ENCODE assay signal across 17 cellular contexts in the genomic region with DNA sequence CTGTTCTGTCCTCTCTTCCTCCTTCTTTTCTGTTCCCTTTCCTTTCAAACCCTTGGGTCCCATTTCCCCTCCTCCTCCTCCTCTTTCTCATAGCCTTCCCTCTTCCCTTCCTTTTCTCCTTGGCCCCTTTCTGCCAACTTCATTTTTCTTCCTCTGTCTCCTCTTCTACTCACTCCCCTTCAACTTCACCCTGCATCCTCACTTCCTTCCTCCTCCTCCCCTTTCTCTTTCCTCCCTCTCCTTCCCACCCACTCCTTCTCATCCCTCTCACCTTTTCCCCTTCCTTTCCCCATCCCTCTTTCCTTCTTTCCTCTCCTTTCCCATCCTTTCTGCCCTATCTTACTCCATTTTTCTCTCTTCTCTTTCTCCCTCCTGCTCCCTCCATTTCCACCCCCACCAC.
DNase-seq lines count a peak whose midpoint lies in the region; ATAC-seq and TF ChIP-seq lines count a peak whose summit lies in the region.
"Had no signal": no experiment of that assay in that cellular context is flagged by ENCODE, and none has a peak within 500 bp of the region (broad histone marks: within the 10 kb centered on the region; RNA-seq: fewer than 3 reads in every experiment).

No MANE protein-coding gene starts in this region.

- no peak for ATAC-seq in naive thymus-derived CD4-positive, alpha-beta T cell
- ATAC-seq in psoas muscle = no peak

- intact Hi-C loops in Calu3 (cut with micrococcal nuclease; ENCODE audit: unreplicated experiment) = no loop called here
- intact Hi-C loops in naive thymus-derived CD4-positive, alpha-beta T cell (cut with micrococcal nuclease) = loop anchor here (1.0 to 10.0 kb wide), 5 partner anchors 33 to 283 kb away; no protein-coding TSS in a partner anchor
- intact Hi-C loops in psoas muscle (cut with DNase I) = loop anchor here in 1 of 2 donors (5.0 kb wide), 1 partner anchor 80 kb away; no protein-coding TSS in a partner anchor

- H3K4me1 Mint-ChIP-seq in T-helper 1 cell treated with Interleukin-12 subunit alpha and Interleukin-12 subunit beta and Interleukin-4 antibody, amounts not matched to agents 30 μg/mL and 1 μg/mL, for 36 hours (ENCODE audit: low read depth) = peaks cover 19% of the 10 kb centered on the region
- H3K4me1 Mint-ChIP-seq in Calu3 (ENCODE audit: low read depth, unreplicated experiment) = peaks cover 21% of the 10 kb centered on the region
- peaks cover 13% of the 10 kb centered on the region for H3K4me1 Mint-ChIP-seq in activated naive CD8-positive, alpha-beta T cell treated with anti-CD3 and anti-CD28 coated beads for 36 hours
- peaks cover 0 to 19% (median 10%) of the 10 kb centered on the region in 7 donors for H3K4me1 Mint-ChIP-seq in naive thymus-derived CD4-positive, alpha-beta T cell

- no peak overlapping the region for H3K27ac ChIP-seq in naive thymus-derived CD4-positive, alpha-beta T cell (ENCODE audit: low read depth, low read length)
- no peak overlapping the region for H3K27ac ChIP-seq in psoas muscle
- H3K27ac ChIP-seq: 22Rv1, body of pancreas, lower lobe of right lung, upper lobe of left lung had no signal

- peaks cover 11% of the 10 kb centered on the region for H3K27me3 Mint-ChIP-seq in T-helper 1 cell treated with Interleukin-12 subunit alpha and Interleukin-12 subunit beta and Interleukin-4 antibody, amounts not matched to agents 30 μg/mL and 1 μg/mL, for 36 hours (ENCODE audit: low read depth)
- peaks cover 53% of the 10 kb centered on the region for H3K27me3 Mint-ChIP-seq in Calu3 (ENCODE audit: unreplicated experiment)
- H3K27me3 Mint-ChIP-seq in activated naive CD8-positive, alpha-beta T cell treated with anti-CD3 and anti-CD28 coated beads for 36 hours = peaks cover 13% of the 10 kb centered on the region
- peaks cover 0 to 11% (median 5%) of the 10 kb centered on the region in 5 donors for H3K27me3 Mint-ChIP-seq in naive thymus-derived CD4-positive, alpha-beta T cell

- no peaks in the 10 kb centered on the region for H3K36me3 ChIP-seq in naive thymus-derived CD4-positive, alpha-beta T cell (ENCODE audit: control insufficient read depth in 2 of 3, insufficient read depth in 3 of 3, low read length in 3 of 3)
- no peaks in the 10 kb centered on the region for H3K36me3 ChIP-seq in psoas muscle (ENCODE audit: insufficient read depth in 1 of 2, low read depth in 1 of 2)
- H3K36me3 ChIP-seq: lower lobe of right lung, upper lobe of left lung had no signal

- CTCF ChIA-PET in Calu3 (lab: Charles Lee) = no interaction called here
- CTCF ChIA-PET in naive thymus-derived CD4-positive, alpha-beta T cell (lab: Charles Lee) = interaction anchor here (0.7 to 1.0 kb wide), 2 partner anchors 340 to 1305 kb away, joined by 3 read pairs; no protein-coding TSS in a partner anchor

- no peaks in the 10 kb centered on the region for H3K27me3 ChIP-seq in naive thymus-derived CD4-positive, alpha-beta T cell (ENCODE audit: control insufficient read depth in 2 of 2, insufficient read depth in 2 of 2, low read length in 2 of 2)
- H3K27me3 ChIP-seq in psoas muscle (ENCODE audit: insufficient read depth in 3 of 3, low read length in 2 of 3) = peaks cover 0 to 15% (median 0%) of the 10 kb centered on the region in 3 donors
- H3K27me3 ChIP-seq: body of pancreas, upper lobe of left lung had no signal

- no TSS peak for BruUV-seq in Calu3 (replicated peaks; lab: Mats Ljungman, UMichigan)

- DNase-seq in T-helper 1 cell = no peak
- no peak for DNase-seq in Calu3
- no peak for DNase-seq in activated naive CD8-positive, alpha-beta T cell treated with anti-CD3 and anti-CD28 coated beads for 36 hours
- DNase-seq in naive thymus-derived CD4-positive, alpha-beta T cell = no peak
- DNase-seq in NCI-H524 (lab: John Stamatoyannopoulos, UW) = no peak
- DNase-seq in NCI-H2227 (lab: John Stamatoyannopoulos, UW; ENCODE audit: unreplicated experiment) = no peak
- no peak for DNase-seq in psoas muscle
- DNase-seq: foreskin fibroblast, GF-D8, NCI-H1048, NCI-H1930, OCI-M1 had no signal

- TF ChIP-seq CTCF in Calu3 (IDR thresholded peaks at IDR 0.05; ENCODE audit: unreplicated experiment) = no peak
- TF ChIP-seq CTCF in psoas muscle (IDR thresholded peaks at IDR 0.05) = no peak

- no peak overlapping the region for H3K27ac Mint-ChIP-seq in T-helper 1 cell treated with Interleukin-12 subunit alpha and Interleukin-12 subunit beta and Interleukin-4 antibody, amounts not matched to agents 30 μg/mL and 1 μg/mL, for 36 hours
- peak overlapping the region; percentile 15 for H3K27ac Mint-ChIP-seq in Calu3 (ENCODE audit: unreplicated experiment)
- no peak overlapping the region for H3K27ac Mint-ChIP-seq in activated naive CD8-positive, alpha-beta T cell treated with anti-CD3 and anti-CD28 coated beads for 36 hours
- peak overlapping the region in 1 of 9 donors; percentile 40 for H3K27ac Mint-ChIP-seq in naive thymus-derived CD4-positive, alpha-beta T cell

- POLR2A ChIA-PET in naive thymus-derived CD4-positive, alpha-beta T cell (lab: Charles Lee) = no interaction called here

- peak overlapping the region; percentile 45 for H3K4me3 Mint-ChIP-seq in T-helper 1 cell treated with Interleukin-12 subunit alpha and Interleukin-12 subunit beta and Interleukin-4 antibody, amounts not matched to agents 30 μg/mL and 1 μg/mL, for 36 hours
- no peak overlapping the region for H3K4me3 Mint-ChIP-seq in Calu3 (ENCODE audit: low read depth, unreplicated experiment)
- H3K4me3 Mint-ChIP-seq in activated naive CD8-positive, alpha-beta T cell treated with anti-CD3 and anti-CD28 coated beads for 36 hours = peak overlapping the region; percentile 52
- peak overlapping the region in 8 of 10 donors; percentile 33 to 84 (median 76) for H3K4me3 Mint-ChIP-seq in naive thymus-derived CD4-positive, alpha-beta T cell

- no peaks in the 10 kb centered on the region for H3K4me1 ChIP-seq in naive thymus-derived CD4-positive, alpha-beta T cell (ENCODE audit: control insufficient read depth in 2 of 2, insufficient read depth in 2 of 2, low read length in 2 of 2)
- no peaks in the 10 kb centered on the region for H3K4me1 ChIP-seq in psoas muscle
- H3K4me1 ChIP-seq: body of pancreas, lower lobe of right lung had no signal

- no peak overlapping the region for H3K4me3 ChIP-seq in naive thymus-derived CD4-positive, alpha-beta T cell (ENCODE audit: low read length)
- no peak overlapping the region for H3K4me3 ChIP-seq in psoas muscle
- H3K4me3 ChIP-seq: body of pancreas, lower lobe of right lung had no signal

- no peaks in the 10 kb centered on the region for H3K36me3 Mint-ChIP-seq in T-helper 1 cell treated with Interleukin-12 subunit alpha and Interleukin-12 subunit beta and Interleukin-4 antibody, amounts not matched to agents 30 μg/mL and 1 μg/mL, for 36 hours (ENCODE audit: low read depth)
- H3K36me3 Mint-ChIP-seq in Calu3 (ENCODE audit: insufficient read depth, unreplicated experiment) = no peaks in the 10 kb centered on the region
- no peaks in the 10 kb centered on the region for H3K36me3 Mint-ChIP-seq in activated naive CD8-positive, alpha-beta T cell treated with anti-CD3 and anti-CD28 coated beads for 36 hours
- no peaks in the 10 kb centered on the region for H3K36me3 Mint-ChIP-seq in naive thymus-derived CD4-positive, alpha-beta T cell

- no peaks in the 10 kb centered on the region for H3K9me3 ChIP-seq in naive thymus-derived CD4-positive, alpha-beta T cell (ENCODE audit: control insufficient read depth in 2 of 3, low read length in 3 of 3)
- no peaks in the 10 kb centered on the region for H3K9me3 ChIP-seq in psoas muscle
- H3K9me3 ChIP-seq: body of pancreas, lower lobe of right lung, upper lobe of left lung had no signal

- H3K9me3 Mint-ChIP-seq in T-helper 1 cell treated with Interleukin-12 subunit alpha and Interleukin-12 subunit beta and Interleukin-4 antibody, amounts not matched to agents 30 μg/mL and 1 μg/mL, for 36 hours = no peaks in the 10 kb centered on the region
- no peaks in the 10 kb centered on the region for H3K9me3 Mint-ChIP-seq in Calu3 (ENCODE audit: low read depth, unreplicated experiment)
- no peaks in the 10 kb centered on the region for H3K9me3 Mint-ChIP-seq in activated naive CD8-positive, alpha-beta T cell treated with anti-CD3 and anti-CD28 coated beads for 36 hours
- no peaks in the 10 kb centered on the region for H3K9me3 Mint-ChIP-seq in naive thymus-derived CD4-positive, alpha-beta T cell
